Comparison of ENCODE assay signal across 8 cellular contexts in the genomic region with DNA sequence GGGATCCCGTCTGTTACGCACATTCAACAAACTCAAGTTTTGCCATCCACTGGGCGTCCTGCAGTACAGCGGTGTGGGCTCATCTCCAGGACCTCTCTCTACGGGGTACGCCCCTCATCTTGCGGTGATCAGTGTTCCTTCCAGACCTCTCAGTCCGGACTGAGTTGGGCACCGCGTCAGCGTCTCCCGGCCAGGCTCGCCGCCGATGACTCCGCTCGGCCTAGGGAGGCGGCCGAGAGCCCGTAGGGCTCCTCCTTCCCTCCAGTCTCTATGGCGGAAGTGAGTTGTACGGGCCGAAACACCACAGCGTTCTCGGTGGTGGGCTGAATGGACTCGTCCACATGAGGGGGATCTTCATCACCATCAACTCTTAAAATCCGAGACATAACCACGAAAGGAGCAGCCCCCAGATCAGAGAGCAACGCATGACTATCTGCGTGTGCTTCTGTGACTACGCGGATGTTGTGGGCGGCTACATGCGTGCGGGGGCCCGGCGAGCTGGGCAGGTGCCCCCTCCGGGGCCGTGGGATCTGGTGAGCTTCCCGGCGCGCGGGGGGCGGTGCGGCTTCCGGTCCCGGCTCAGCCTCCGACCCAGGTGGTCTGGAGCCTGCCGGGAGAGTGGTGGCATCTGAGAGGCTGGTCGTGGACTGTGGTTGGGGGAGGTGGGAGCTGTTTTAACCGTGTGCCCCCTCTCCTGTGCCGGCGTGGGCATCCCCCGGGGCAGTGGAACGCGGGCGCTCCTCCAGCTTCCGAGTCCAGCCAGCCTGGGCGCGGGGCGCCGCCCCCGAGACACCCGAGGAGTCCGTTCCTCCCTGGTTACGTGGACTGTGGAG. TPM values are rescaled to one million over a fixed set of nuclear protein-coding genes. Genes with fewer than 3 reads are reported as not detected.
DNase-seq lines count a peak whose midpoint lies in the region; ATAC-seq and TF ChIP-seq lines count a peak whose summit lies in the region.

A gene with protein sequence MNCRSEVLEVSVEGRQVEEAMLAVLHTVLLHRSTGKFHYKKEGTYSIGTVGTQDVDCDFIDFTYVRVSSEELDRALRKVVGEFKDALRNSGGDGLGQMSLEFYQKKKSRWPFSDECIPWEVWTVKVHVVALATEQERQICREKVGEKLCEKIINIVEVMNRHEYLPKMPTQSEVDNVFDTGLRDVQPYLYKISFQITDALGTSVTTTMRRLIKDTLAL (plus strand): TSS at position 569 of the 833 bp plus-strand sequence. CDS start 3,673 bp downstream, outside the sequence.

- H3K27ac ChIP-seq in tibial artery = peak within 1 kb of the TSS; percentile 84 to 85

- TF ChIP-seq CTCF in GM12865 (IDR thresholded peaks at IDR 0.05; ENCODE audit: insufficient read depth, low read depth, low read length, missing control alignments) (peak; percentile 89), osteocyte (IDR thresholded peaks at IDR 0.05) (peak; percentile 63), tibial artery (IDR thresholded peaks at IDR 0.05) (peak; percentile 57 to 68)

- peak within 1 kb of the TSS; percentile 98 for H3K27ac Mint-ChIP-seq in activated naive CD8-positive, alpha-beta T cell treated with anti-CD3 and anti-CD28 coated beads for 36 hours
- peak within 1 kb of the TSS; percentile 99 for H3K27ac Mint-ChIP-seq in osteocyte (ENCODE audit: unreplicated experiment)

- H3K4me1 ChIP-seq in tibial artery = peaks cover 0 to 32% (median 21%) of the 10 kb centered on the region in 4 donors

- peaks cover 25% of the 10 kb centered on the region for H3K36me3 Mint-ChIP-seq in activated naive CD8-positive, alpha-beta T cell treated with anti-CD3 and anti-CD28 coated beads for 36 hours
- peaks cover 9% of the 10 kb centered on the region for H3K36me3 Mint-ChIP-seq in osteocyte (ENCODE audit: unreplicated experiment)

- peaks cover 39% of the 10 kb centered on the region for H3K4me1 Mint-ChIP-seq in activated naive CD8-positive, alpha-beta T cell treated with anti-CD3 and anti-CD28 coated beads for 36 hours
- H3K4me1 Mint-ChIP-seq in osteocyte (ENCODE audit: unreplicated experiment) = peaks cover 49% of the 10 kb centered on the region

- no peaks in the 10 kb centered on the region for H3K9me3 Mint-ChIP-seq in activated naive CD8-positive, alpha-beta T cell treated with anti-CD3 and anti-CD28 coated beads for 36 hours
- no peaks in the 10 kb centered on the region for H3K9me3 Mint-ChIP-seq in osteocyte (ENCODE audit: unreplicated experiment)

- no peaks in the 10 kb centered on the region for H3K27me3 ChIP-seq in tibial artery

- peaks cover 3 to 15% (median 8%) of the 10 kb centered on the region in 3 donors for H3K36me3 ChIP-seq in tibial artery

- peak; percentile 97 for DNase-seq in GM12865 (ENCODE audit: low read depth)
- DNase-seq in NCI-H1105 (lab: John Stamatoyannopoulos, UW) = peak; percentile 75
- peak; percentile 58 for DNase-seq in SKM-1 treated with dmso at 0.1 percent for 144 hours (lab: John Stamatoyannopoulos, UW; ENCODE audit: unreplicated experiment)
- DNase-seq in activated naive CD8-positive, alpha-beta T cell treated with anti-CD3 and anti-CD28 coated beads for 36 hours = peak; percentile 90
- DNase-seq in head of caudate nucleus = peak; percentile 82 to 97 (median 92)
- peak; percentile 95 for DNase-seq in osteocyte (ENCODE audit: extremely low spot score, unreplicated experiment)
- peak; percentile 91 to 94 for DNase-seq in tibial artery

- peak within 1 kb of the TSS; percentile 89 for H3K4me3 Mint-ChIP-seq in activated naive CD8-positive, alpha-beta T cell treated with anti-CD3 and anti-CD28 coated beads for 36 hours
- H3K4me3 Mint-ChIP-seq in osteocyte (ENCODE audit: unreplicated experiment) = peak within 1 kb of the TSS; percentile 95

- peak; percentile 96 for ATAC-seq in HG02642 (IDR thresholded peaks at IDR 0.05; ENCODE audit: poor library complexity, unreplicated experiment)

- intact Hi-C loops in head of caudate nucleus (cut with DNase I) = no loop called here
- intact Hi-C loops in tibial artery (cut with DNase I; ENCODE audit: low total_unique reads) = no loop called here

- no peaks in the 10 kb centered on the region for H3K27me3 Mint-ChIP-seq in activated naive CD8-positive, alpha-beta T cell treated with anti-CD3 and anti-CD28 coated beads for 36 hours
- H3K27me3 Mint-ChIP-seq in osteocyte (ENCODE audit: unreplicated experiment) = no peaks in the 10 kb centered on the region

- H3K4me3 ChIP-seq in GM12865 (ENCODE audit: low read depth, low read length) (peak within 1 kb of the TSS; percentile 76), tibial artery (peak within 1 kb of the TSS; percentile 80 to 89)

- H3K9me3 ChIP-seq in tibial artery = no peaks in the 10 kb centered on the region

RNA-seq across cellular contexts. Expression of the gene that starts here (rescaled TPM):
- 10 to 100 TPM; 39.8 to 41.2 TPM for total RNA-seq in activated naive CD8-positive, alpha-beta T cell treated with anti-CD3 and anti-CD28 coated beads for 36 hours
- 41.7 and 46.1 TPM in 2 replicates for total RNA-seq in osteocyte

Comparison
In these comparisons a context has a peak if more than half of its experiments do, and no peak if none do; other contexts are left out.
1. Peak in every context shown above with its lines: DNase-seq, ATAC-seq, H3K4me3 ChIP-seq and H3K27ac ChIP-seq.